ENCODE assay signal across 18 cellular contexts in genomic region chr1:18333220-18333619, GRCh38.
DNase-seq lines count a peak whose midpoint lies in the region; ATAC-seq and TF ChIP-seq lines count a peak whose summit lies in the region.
"Had no signal": no experiment of that assay in that cellular context is flagged by ENCODE, and none has a peak within 500 bp of the region (broad histone marks: within the 10 kb centered on the region; RNA-seq: fewer than 3 reads in every experiment).

No MANE protein-coding gene starts in this region.

- no peak overlapping the region for H3K27ac ChIP-seq in mesendoderm (ENCODE audit: low read depth, low read length)
- H3K27ac ChIP-seq: 22Rv1, GM23248 had no signal

- H3K23ac ChIP-seq in mesendoderm (ENCODE audit: low read length): no peak overlapping the region

- WGBS in mesendoderm (ENCODE audit: extremely low coverage, insufficient coverage, low lambda C conversion rate): no CpG with 5 or more reads among the region's 3 CpGs

- H2BK5ac ChIP-seq in mesendoderm (ENCODE audit: low read length): no peak overlapping the region

- H3K79me1 ChIP-seq in mesendoderm (ENCODE audit: low read length): no peaks in the 10 kb centered on the region

- H3K27ac Mint-ChIP-seq in WTC11: no peak overlapping the region
- H3K27ac Mint-ChIP-seq: HFFc6 had no signal

- no peak overlapping the region for H3K18ac ChIP-seq in mesendoderm (ENCODE audit: low read length)

- no peak overlapping the region for H3K56ac ChIP-seq in mesendoderm (ENCODE audit: low read length)

- no peak overlapping the region for H2AK5ac ChIP-seq in mesendoderm (ENCODE audit: low read length)

- no peak for ATAC-seq in WTC11

- H3K4ac ChIP-seq in mesendoderm (ENCODE audit: low read depth, low read length): no peak overlapping the region

- peaks cover 27% of the 10 kb centered on the region for H3K4me1 Mint-ChIP-seq in WTC11
- H3K4me1 Mint-ChIP-seq: CD4-positive, alpha-beta memory T cell had no signal

- peaks cover 14% of the 10 kb centered on the region for H3K4me1 ChIP-seq in mesendoderm (ENCODE audit: control insufficient read depth, low read depth, low read length)
- H3K4me1 ChIP-seq: HAP-1 had no signal

- no peak overlapping the region for H3K4me3 ChIP-seq in mesendoderm (ENCODE audit: low read length)
- H3K4me3 ChIP-seq: GM23248, HAP-1 had no signal

- CTCF ChIA-PET in WTC11 (lab: Charles Lee): interaction anchor here (0.8 to 2.0 kb wide), 6 partner anchors 9 to 251 kb away, joined by 3 to 7 read pairs (median 4); no protein-coding TSS in a partner anchor

- POLR2A ChIA-PET in WTC11 (lab: Charles Lee): no interaction called here

- H3K27me3 Mint-ChIP-seq in WTC11 (ENCODE audit: low read depth): no peaks in the 10 kb centered on the region

- no peak overlapping the region for H3K4me2 ChIP-seq in mesendoderm (ENCODE audit: low read length)

- no peaks in the 10 kb centered on the region for H3K79me2 ChIP-seq in mesendoderm (ENCODE audit: control insufficient read depth, insufficient read depth, low read length)

- no peak overlapping the region for H3K9ac ChIP-seq in mesendoderm (ENCODE audit: low read length)
- H3K9ac ChIP-seq: GM23248 had no signal

- H4K8ac ChIP-seq in mesendoderm (ENCODE audit: low read depth, low read length): no peak overlapping the region

- H3K4me3 Mint-ChIP-seq in WTC11: no peak overlapping the region
- H3K4me3 Mint-ChIP-seq: CD4-positive, alpha-beta memory T cell; HFFc6 had no signal

- no peaks in the 10 kb centered on the region for H3K27me3 ChIP-seq in mesendoderm (ENCODE audit: insufficient read depth, low read length, poor library complexity)

- TF ChIP-seq CTCF in WTC11 (IDR thresholded peaks at IDR 0.05): no peak

- H2BK15ac ChIP-seq in mesendoderm (replicated peaks; ENCODE audit: low read depth): no peak overlapping the region

- no peaks in the 10 kb centered on the region for H3K36me3 ChIP-seq in mesendoderm (ENCODE audit: control insufficient read depth, insufficient read depth, low read length)
- H3K36me3 ChIP-seq: HAP-1 had no signal

- H3K9me3 Mint-ChIP-seq in WTC11: peaks cover 5% of the 10 kb centered on the region

- no peak overlapping the region for H2BK120ac ChIP-seq in mesendoderm (ENCODE audit: low read depth, low read length)

- H4K5ac ChIP-seq in mesendoderm (ENCODE audit: low read length): no peak overlapping the region

- H3K36me3 Mint-ChIP-seq in WTC11: no peaks in the 10 kb centered on the region
- H3K36me3 Mint-ChIP-seq: CD4-positive, alpha-beta memory T cell had no signal

- DNase-seq in DMS 273 (lab: John Stamatoyannopoulos, UW; ENCODE audit: unreplicated experiment) (peak; percentile 20), DMS 273 treated with DMSO at 0.1 percent for 48 hours (lab: John Stamatoyannopoulos, UW) (no peak), WTC11 (ENCODE audit: low spot score) (no peak), mesendoderm (peak; percentile 25), NCI-H2171 treated with DMSO at 0.1 percent for 48 hours (lab: John Stamatoyannopoulos, UW) (no peak), 8988T (no peak)
- DNase-seq in activated naive CD4-positive, alpha-beta T cell treated with anti-CD3 and anti-CD28 coated beads, Interleukin-2, amount 50 U/mL, for 16 hours: no peak
- DNase-seq: C1 segment of cervical spinal cord; Calu3; CD4-positive, alpha-beta memory T cell; COR-L47; DMS79; EL; GF-D8; GM23248; HFFc6 had no signal

TF ChIP-seq in WTC11, 78 proteins besides CTCF, POLR2A, EP300 and RAD21:
- TF ChIP-seq ZNF281 (CRISPR knock-in tag; IDR thresholded peaks at IDR 0.05) (no peak), MLX (CRISPR knock-in tag; IDR thresholded peaks at IDR 0.05) (no peak), IRF2 (CRISPR knock-in tag; IDR thresholded peaks at IDR 0.05; ENCODE audit: borderline replicate concordance, low read depth) (no peak)
- TF ChIP-seq, protein P1, sequence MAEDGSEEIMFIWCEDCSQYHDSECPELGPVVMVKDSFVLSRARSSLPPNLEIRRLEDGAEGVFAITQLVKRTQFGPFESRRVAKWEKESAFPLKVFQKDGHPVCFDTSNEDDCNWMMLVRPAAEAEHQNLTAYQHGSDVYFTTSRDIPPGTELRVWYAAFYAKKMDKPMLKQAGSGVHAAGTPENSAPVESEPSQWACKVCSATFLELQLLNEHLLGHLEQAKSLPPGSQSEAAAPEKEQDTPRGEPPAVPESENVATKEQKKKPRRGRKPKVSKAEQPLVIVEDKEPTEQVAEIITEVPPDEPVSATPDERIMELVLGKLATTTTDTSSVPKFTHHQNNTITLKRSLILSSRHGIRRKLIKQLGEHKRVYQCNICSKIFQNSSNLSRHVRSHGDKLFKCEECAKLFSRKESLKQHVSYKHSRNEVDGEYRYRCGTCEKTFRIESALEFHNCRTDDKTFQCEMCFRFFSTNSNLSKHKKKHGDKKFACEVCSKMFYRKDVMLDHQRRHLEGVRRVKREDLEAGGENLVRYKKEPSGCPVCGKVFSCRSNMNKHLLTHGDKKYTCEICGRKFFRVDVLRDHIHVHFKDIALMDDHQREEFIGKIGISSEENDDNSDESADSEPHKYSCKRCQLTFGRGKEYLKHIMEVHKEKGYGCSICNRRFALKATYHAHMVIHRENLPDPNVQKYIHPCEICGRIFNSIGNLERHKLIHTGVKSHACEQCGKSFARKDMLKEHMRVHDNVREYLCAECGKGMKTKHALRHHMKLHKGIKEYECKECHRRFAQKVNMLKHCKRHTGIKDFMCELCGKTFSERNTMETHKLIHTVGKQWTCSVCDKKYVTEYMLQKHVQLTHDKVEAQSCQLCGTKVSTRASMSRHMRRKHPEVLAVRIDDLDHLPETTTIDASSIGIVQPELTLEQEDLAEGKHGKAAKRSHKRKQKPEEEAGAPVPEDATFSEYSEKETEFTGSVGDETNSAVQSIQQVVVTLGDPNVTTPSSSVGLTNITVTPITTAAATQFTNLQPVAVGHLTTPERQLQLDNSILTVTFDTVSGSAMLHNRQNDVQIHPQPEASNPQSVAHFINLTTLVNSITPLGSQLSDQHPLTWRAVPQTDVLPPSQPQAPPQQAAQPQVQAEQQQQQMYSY (CRISPR knock-in tag; IDR thresholded peaks at IDR 0.05): peak; percentile 96
- TF ChIP-seq, protein P2, sequence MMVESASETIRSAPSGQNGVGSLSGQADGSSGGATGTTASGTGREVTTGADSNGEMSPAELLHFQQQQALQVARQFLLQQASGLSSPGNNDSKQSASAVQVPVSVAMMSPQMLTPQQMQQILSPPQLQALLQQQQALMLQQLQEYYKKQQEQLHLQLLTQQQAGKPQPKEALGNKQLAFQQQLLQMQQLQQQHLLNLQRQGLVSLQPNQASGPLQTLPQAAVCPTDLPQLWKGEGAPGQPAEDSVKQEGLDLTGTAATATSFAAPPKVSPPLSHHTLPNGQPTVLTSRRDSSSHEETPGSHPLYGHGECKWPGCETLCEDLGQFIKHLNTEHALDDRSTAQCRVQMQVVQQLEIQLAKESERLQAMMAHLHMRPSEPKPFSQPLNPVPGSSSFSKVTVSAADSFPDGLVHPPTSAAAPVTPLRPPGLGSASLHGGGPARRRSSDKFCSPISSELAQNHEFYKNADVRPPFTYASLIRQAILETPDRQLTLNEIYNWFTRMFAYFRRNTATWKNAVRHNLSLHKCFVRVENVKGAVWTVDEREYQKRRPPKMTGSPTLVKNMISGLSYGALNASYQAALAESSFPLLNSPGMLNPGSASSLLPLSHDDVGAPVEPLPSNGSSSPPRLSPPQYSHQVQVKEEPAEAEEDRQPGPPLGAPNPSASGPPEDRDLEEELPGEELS (CRISPR knock-in tag; IDR thresholded peaks at IDR 0.05): no peak

Comparison
In these comparisons a context has a peak if more than half of its experiments do, and no peak if none do; other contexts are left out.
1. DNase-seq: peak in DMS 273 (single experiment) and mesendoderm (single experiment); none in DMS 273 treated with DMSO at 0.1 percent for 48 hours (single experiment), WTC11 (single experiment), activated naive CD4-positive, alpha-beta T cell treated with anti-CD3 and anti-CD28 coated beads, Interleukin-2, amount 50 U/mL, for 16 hours (single experiment), NCI-H2171 treated with DMSO at 0.1 percent for 48 hours (single experiment) and 8988T (single experiment).